ENCODE assay signal across 21 cellular contexts in the genomic region with DNA sequence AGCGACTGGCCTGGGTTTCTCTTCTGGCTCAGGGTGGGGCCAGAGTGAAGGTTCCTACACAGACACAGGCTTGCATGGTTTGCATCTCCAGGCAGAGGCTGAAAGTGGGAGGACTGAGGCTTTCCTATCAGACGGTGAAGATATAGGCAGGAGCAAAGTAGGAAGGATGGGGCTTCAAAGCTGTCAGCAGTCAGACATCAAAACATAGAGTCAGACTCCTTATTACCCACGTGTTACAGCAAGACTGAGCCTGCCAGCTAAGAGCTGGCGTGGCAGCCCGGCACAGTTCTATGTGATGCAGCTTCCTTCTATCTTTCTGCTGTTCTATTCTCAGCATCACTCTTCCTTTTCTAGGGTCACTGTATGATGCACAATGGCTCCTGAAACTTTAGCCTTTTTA.
DNase-seq lines count a peak whose midpoint lies in the region; ATAC-seq, FAIRE-seq and TF ChIP-seq lines count a peak whose summit lies in the region.
"Had no signal": no experiment of that assay in that cellular context is flagged by ENCODE, and none has a peak within 500 bp of the region (broad histone marks: within the 10 kb centered on the region; RNA-seq: fewer than 3 reads in every experiment).

No MANE protein-coding gene starts in this region.

- H3K27ac ChIP-seq in OCI-LY3 (ENCODE audit: low read length) (no peak overlapping the region), foreskin keratinocyte (no peak overlapping the region)
- H3K27ac ChIP-seq: GM23248 had no signal

- no peak overlapping the region for H3K4me2 ChIP-seq in OCI-LY3 (ENCODE audit: low read length)

- H3K79me2 ChIP-seq in OCI-LY3 (ENCODE audit: low read length) = no peaks in the 10 kb centered on the region

- no peak overlapping the region for H3K4me3 ChIP-seq in OCI-LY3 (ENCODE audit: low read length)
- no peak overlapping the region for H3K4me3 ChIP-seq in bronchial epithelial cell (ENCODE audit: low read depth, low read length)
- H3K4me3 ChIP-seq: GM23248 had no signal

- no peak overlapping the region for H3K9ac ChIP-seq in OCI-LY3 (ENCODE audit: low read length)
- H3K9ac ChIP-seq: GM23248 had no signal

- H3K9me3 ChIP-seq in OCI-LY3 (ENCODE audit: insufficient read depth, low read length) = no peaks in the 10 kb centered on the region

- H3K36me3 ChIP-seq in OCI-LY3 (replicated peaks; ENCODE audit: low read depth, low read length) = no peaks in the 10 kb centered on the region
- H3K36me3 ChIP-seq in bronchial epithelial cell (ENCODE audit: control insufficient read depth, insufficient read depth, low read length) = no peaks in the 10 kb centered on the region

- H3K27me3 ChIP-seq in OCI-LY3 (ENCODE audit: low read depth, low read length) (no peaks in the 10 kb centered on the region), bronchial epithelial cell (ENCODE audit: control insufficient read depth, insufficient read depth, low read length) (no peaks in the 10 kb centered on the region), foreskin keratinocyte (no peaks in the 10 kb centered on the region)

- intact Hi-C loops in posterior vena cava (cut with DNase I) = no loop called here

- 0 out of 2 replicates have a peak overlapping the region, but pooled peaks have one; percentile 19 for H2AFZ ChIP-seq in OCI-LY3 (ENCODE audit: low read depth, low read length)
- H2AFZ ChIP-seq: GM23248 had no signal

- peak; percentile 2 for DNase-seq in bronchial epithelial cell (ENCODE audit: low read depth)
- peak in 1 of 2 donors; percentile 10 for DNase-seq in foreskin keratinocyte
- DNase-seq in putamen (ENCODE audit: low spot score) = peak; percentile 44
- no peak for DNase-seq in kidney glomerular epithelial cell (lab: John Stamatoyannopoulos, UW)
- no peak for DNase-seq in posterior vena cava (ENCODE audit: low spot score)
- no peak for DNase-seq in cerebellar nuclear complex (lab: John Stamatoyannopoulos, UW)
- DNase-seq: C1 segment of cervical spinal cord; Calu3; CD4-positive, alpha-beta memory T cell; COR-L47; DMS53; DMS79 treated with DMSO at 0.1 percent for 48 hours; GF-D8; GM23248; H9 had no signal

- FAIRE-seq in bronchial epithelial cell (lab: Jason Lieb, UNC) = no peak
- FAIRE-seq: GM12892, GM19239, H1 had no signal

- ATAC-seq in foreskin keratinocyte (peak; percentile 21), HG03045 (IDR thresholded peaks at IDR 0.05; ENCODE audit: unreplicated experiment) (no peak)
- ATAC-seq: HCT116 had no signal

- H3K4me1 ChIP-seq in OCI-LY3 (ENCODE audit: low read length) (no peaks in the 10 kb centered on the region), foreskin keratinocyte (no peaks in the 10 kb centered on the region)

- TF ChIP-seq CTCF in OCI-LY3 (IDR thresholded peaks at IDR 0.05; ENCODE audit: low read depth, low read length) = no peak
- TF ChIP-seq CTCF in bronchial epithelial cell (IDR thresholded peaks at IDR 0.05; ENCODE audit: insufficient read depth, low read length, severe bottlenecking) = no peak
- TF ChIP-seq CTCF in foreskin keratinocyte (conservative IDR thresholded peaks at IDR 0.05) = no peak

- H4K20me1 ChIP-seq in OCI-LY3 (ENCODE audit: insufficient read depth, low read length) = no peaks in the 10 kb centered on the region

Comparison
In these comparisons a context has a peak if more than half of its experiments do, and no peak if none do; other contexts are left out.
1. DNase-seq: peak in bronchial epithelial cell (single experiment) and putamen (single experiment); none in kidney glomerular epithelial cell (single experiment), posterior vena cava (single experiment) and cerebellar nuclear complex (0 of 2).